20 cellular contexts compared by ENCODE assay signal in the genomic region with DNA sequence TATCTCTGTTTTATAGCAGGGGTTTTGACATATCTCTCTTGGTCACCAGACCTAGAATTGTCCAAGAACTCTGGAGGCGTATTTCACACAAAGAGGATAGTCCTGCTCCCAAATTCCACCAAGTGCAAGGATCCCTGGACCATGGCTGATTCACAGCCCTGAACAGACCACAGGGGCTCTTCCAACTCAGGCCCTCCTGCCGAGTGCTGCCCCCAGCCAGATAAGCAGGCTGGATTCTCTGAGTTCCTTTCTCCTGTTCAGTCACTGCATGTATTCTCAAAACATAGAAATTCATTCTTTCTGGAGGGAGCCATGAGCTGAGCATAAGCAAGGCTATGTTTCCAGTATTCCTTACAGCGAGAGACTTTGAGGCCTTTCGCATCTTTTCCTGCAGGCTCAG. TPM values are rescaled to one million over a fixed set of nuclear protein-coding genes. Genes with fewer than 3 reads are reported as not detected.
DNase-seq lines count a peak whose midpoint lies in the region; ATAC-seq and TF ChIP-seq lines count a peak whose summit lies in the region.
"Had no signal": no experiment of that assay in that cellular context is flagged by ENCODE, and none has a peak within 500 bp of the region (broad histone marks: within the 10 kb centered on the region; RNA-seq: fewer than 3 reads in every experiment).

No MANE protein-coding gene starts in this region.

- peaks cover 4% of the 10 kb centered on the region; the same call in 1 of the 2 replicates for H3F3A ChIP-seq in GM23338 (replicated peaks; ENCODE audit: low read depth)

- H3K4me2 ChIP-seq in GM23338 = 0 out of 2 replicates have a peak overlapping the region, but pooled peaks have one; percentile 21
- H3K4me2 ChIP-seq: A549 had no signal

- intact Hi-C loops in CD14-positive monocyte (cut with micrococcal nuclease) = no loop called here

- H3K9me3 Mint-ChIP-seq in GM23338 = no peaks in the 10 kb centered on the region
- H3K9me3 Mint-ChIP-seq in stimulated activated effector memory CD8-positive, alpha-beta T cell treated with anti-CD3 and anti-CD28 coated beads, Interleukin-12 subunit alpha, Interleukin-12 subunit beta, amount 100 ng/mL, for 72 hours = no peaks in the 10 kb centered on the region
- peaks cover 0 to 8% (median 4%) of the 10 kb centered on the region in 7 donors for H3K9me3 Mint-ChIP-seq in CD14-positive monocyte
- H3K9me3 Mint-ChIP-seq: HFFc6, IgD-negative memory B cell had no signal

- H3K4me3 Mint-ChIP-seq in GM23338 = no peak overlapping the region
- no peak overlapping the region for H3K4me3 Mint-ChIP-seq in stimulated activated effector memory CD8-positive, alpha-beta T cell treated with anti-CD3 and anti-CD28 coated beads, Interleukin-12 subunit alpha, Interleukin-12 subunit beta, amount 100 ng/mL, for 72 hours
- H3K4me3 Mint-ChIP-seq in CD14-positive monocyte = no peak overlapping the region
- H3K4me3 Mint-ChIP-seq: CD4-positive, alpha-beta memory T cell; HFFc6 had no signal

- H3K79me2 ChIP-seq in GM23338 (replicated peaks; ENCODE audit: insufficient read depth) = no peaks in the 10 kb centered on the region

- H3K9me2 ChIP-seq in GM23338 (ENCODE audit: insufficient read depth) = peaks cover 6% of the 10 kb centered on the region; the same call in 1 of the 2 replicates

- no peak for TF ChIP-seq CTCF in GM23338 (conservative IDR thresholded peaks at IDR 0.05; ENCODE audit: low read depth in 2 of 2)
- TF ChIP-seq CTCF in choroid plexus epithelial cell (conservative IDR thresholded peaks at IDR 0.05; ENCODE audit: low read depth, low read length) = no peak
- no peak for TF ChIP-seq CTCF in CD14-positive monocyte (IDR thresholded peaks at IDR 0.05)

- no peak overlapping the region for H3K27ac ChIP-seq in GM23338 (ENCODE audit: low read depth)
- H3K27ac ChIP-seq: 22Rv1, A549, C4-2B had no signal

- H3K36me3 ChIP-seq in GM23338 (ENCODE audit: insufficient read depth) = no peaks in the 10 kb centered on the region

- H3K4me3 ChIP-seq in GM23338 = no peak overlapping the region
- no peak overlapping the region for H3K4me3 ChIP-seq in choroid plexus epithelial cell (ENCODE audit: low read depth, low read length)
- H3K4me3 ChIP-seq: A549, GM12878 had no signal

- H3K36me3 Mint-ChIP-seq in GM23338 (ENCODE audit: low read depth) = no peaks in the 10 kb centered on the region
- no peaks in the 10 kb centered on the region for H3K36me3 Mint-ChIP-seq in stimulated activated effector memory CD8-positive, alpha-beta T cell treated with anti-CD3 and anti-CD28 coated beads, Interleukin-12 subunit alpha, Interleukin-12 subunit beta, amount 100 ng/mL, for 72 hours
- no peaks in the 10 kb centered on the region for H3K36me3 Mint-ChIP-seq in CD14-positive monocyte
- H3K36me3 Mint-ChIP-seq: CD4-positive, alpha-beta memory T cell; IgD-negative memory B cell had no signal

- H3K4me1 ChIP-seq in GM23338 (ENCODE audit: insufficient read depth) = peaks cover 32% of the 10 kb centered on the region
- H3K4me1 ChIP-seq: A549 had no signal

- H3K27me3 ChIP-seq in GM23338 (ENCODE audit: insufficient read depth) = peaks cover 56% of the 10 kb centered on the region

- H3K27ac Mint-ChIP-seq in GM23338 (no peak overlapping the region), CD14-positive monocyte (no peak overlapping the region)
- H3K27ac Mint-ChIP-seq in stimulated activated effector memory CD8-positive, alpha-beta T cell treated with anti-CD3 and anti-CD28 coated beads, Interleukin-12 subunit alpha, Interleukin-12 subunit beta, amount 100 ng/mL, for 72 hours = no peak overlapping the region
- H3K27ac Mint-ChIP-seq: CD4-positive, alpha-beta memory T cell; HFFc6; IgD-negative memory B cell had no signal

- H2AFZ ChIP-seq in GM23338 = no peak overlapping the region

- 0 out of 2 replicates have a peak, but pooled peaks cover 7% of the 10 kb centered on the region for H4K20me1 ChIP-seq in GM23338 (replicated peaks; ENCODE audit: insufficient read depth)

- DNase-seq in GM23338 (ENCODE audit: low spot score) (no peak), astrocyte of the hippocampus (ENCODE audit: low read depth, low spot score) (peak; percentile 33), choroid plexus epithelial cell (ENCODE audit: low read depth) (peak; percentile 66), non-pigmented ciliary epithelial cell (ENCODE audit: low read depth) (peak; percentile 9), CD14-positive monocyte (ENCODE audit: low spot score) (no peak), HCEC 1CT (no peak)
- DNase-seq in stimulated activated effector memory CD8-positive, alpha-beta T cell treated with anti-CD3 and anti-CD28 coated beads, Interleukin-12 subunit alpha, Interleukin-12 subunit beta, amount 100 ng/mL, for 72 hours (ENCODE audit: low spot score in 2 of 2) = no peak
- DNase-seq: AML-193; CD4-positive, alpha-beta memory T cell; DMS53; DND-41; EL; HFFc6 had no signal

- peaks cover 47% of the 10 kb centered on the region for H3K27me3 Mint-ChIP-seq in GM23338 (ENCODE audit: insufficient read depth, low read depth, poor library complexity)
- H3K27me3 Mint-ChIP-seq in CD14-positive monocyte (ENCODE audit: low read depth in 3 of 3) = peaks cover 1 to 4% (median 1%) of the 10 kb centered on the region in 3 donors
- H3K27me3 Mint-ChIP-seq: CD4-positive, alpha-beta memory T cell had no signal

- peaks cover 33% of the 10 kb centered on the region for H3K4me1 Mint-ChIP-seq in GM23338
- no peaks in the 10 kb centered on the region for H3K4me1 Mint-ChIP-seq in stimulated activated effector memory CD8-positive, alpha-beta T cell treated with anti-CD3 and anti-CD28 coated beads, Interleukin-12 subunit alpha, Interleukin-12 subunit beta, amount 100 ng/mL, for 72 hours
- H3K4me1 Mint-ChIP-seq in CD14-positive monocyte = peaks cover 12% of the 10 kb centered on the region
- H3K4me1 Mint-ChIP-seq: IgD-negative memory B cell had no signal

- ATAC-seq in GM23338 = peak; percentile 12; the same call in 1 of the 3 replicates
- no peak for ATAC-seq in stimulated activated effector memory CD8-positive, alpha-beta T cell treated with anti-CD3 and anti-CD28 coated beads, Interleukin-12 subunit alpha, Interleukin-12 subunit beta, amount 100 ng/mL, for 72 hours
- ATAC-seq: A549, GM12878, HCT116, HepG2 had no signal

TF ChIP-seq in GM23338, 12 proteins besides CTCF, POLR2A, EP300 and RAD21 (continues in another document):
- TF ChIP-seq POLR2AphosphoS5 (IDR thresholded peaks at IDR 0.05; ENCODE audit: low read depth) (no peak), EZH2 (IDR thresholded peaks at IDR 0.05; ENCODE audit: low read depth, unreplicated experiment) (no peak), CREB1 (CRISPR knock-in tag; IDR thresholded peaks at IDR 0.05; ENCODE audit: low read depth) (no peak), EZH2phosphoT487 (IDR thresholded peaks at IDR 0.05; ENCODE audit: unreplicated experiment) (no peak)

RNA-seq across cellular contexts. Expression of a gene that starts 13.4 kb away (rescaled TPM):
- total RNA-seq in GM23338 (2014; rRNA removed; shearing (Covaris generic)) = 10.3 and 20.1 TPM in 2 replicates
- polyA plus RNA-seq in GM23338 (2016; fragmentation: Nextera tagmentation; extraction: Ambion mirVana) (20.8 and 25.8 TPM in 2 replicates), CD14-positive monocyte (under 1 TPM; 0.25 to 0.88 TPM)

RNA-seq across cellular contexts. Expression of a gene that starts 35.1 kb away (rescaled TPM):
- 17.9 and 20.3 TPM in 2 replicates for total RNA-seq in GM23338 (2014; rRNA removed; shearing (Covaris generic))
- polyA plus RNA-seq in GM23338 (2016; fragmentation: Nextera tagmentation; extraction: Ambion mirVana) (8.0 and 9.6 TPM in 2 replicates), CD14-positive monocyte (1 to 10 TPM; 1.4 to 2.1 TPM)

Comparison
In these comparisons a context has a peak if more than half of its experiments do, and no peak if none do; other contexts are left out.
1. DNase-seq: peak in astrocyte of the hippocampus (single experiment), choroid plexus epithelial cell (single experiment) and non-pigmented ciliary epithelial cell (single experiment); none in GM23338 (single experiment), stimulated activated effector memory CD8-positive, alpha-beta T cell treated with anti-CD3 and anti-CD28 coated beads, Interleukin-12 subunit alpha, Interleukin-12 subunit beta, amount 100 ng/mL, for 72 hours (0 of 2), CD14-positive monocyte (single experiment) and HCEC 1CT (single experiment).
2. RNA of a gene that starts 13.4 kb away (polyA plus RNA-seq): 20.8 to 25.8 TPM in GM23338; 0.25 to 0.88 TPM in CD14-positive monocyte; every median in the first group is over 10 times any median in the second.